ENCODE assay signal across 15 cellular contexts in genomic region chr2:232439758-232440135, GRCh38. TPM values are rescaled to one million over a fixed set of nuclear protein-coding genes. Genes with fewer than 3 reads are reported as not detected.
DNase-seq lines count a peak whose midpoint lies in the region; ATAC-seq and TF ChIP-seq lines count a peak whose summit lies in the region.
"Had no signal": no experiment of that assay in that cellular context is flagged by ENCODE, and none has a peak within 500 bp of the region (broad histone marks: within the 10 kb centered on the region; RNA-seq: fewer than 3 reads in every experiment).

No MANE protein-coding gene starts in this region.

- no peak overlapping the region for H3K9ac ChIP-seq in GM23248

- in situ Hi-C loops in astrocyte of the spinal cord (cut with HindIII; ENCODE audit: low sequenced_read_pairs) (no loop called here), GM23248 (cut with MboI) (loop anchor here (10.0 kb wide), 1 partner anchor 95 kb away; no protein-coding TSS in a partner anchor)

- no peaks in the 10 kb centered on the region for H3F3A ChIP-seq in GM23248 (ENCODE audit: insufficient read depth)

- H3K79me2 ChIP-seq in GM23248 (ENCODE audit: insufficient read depth) = no peaks in the 10 kb centered on the region

- CTCF ChIA-PET in A673 (lab: Charles Lee) = interaction anchor here (0.6 to 1.2 kb wide), 2 partner anchors 104 to 672 kb away, joined by 5 read pairs; no protein-coding TSS in a partner anchor

- no peak overlapping the region for H3K27ac ChIP-seq in A673 (ENCODE audit: low read depth, low read length, poor library complexity, severe bottlenecking)
- H3K27ac ChIP-seq in right lobe of liver = no peak overlapping the region
- H3K27ac ChIP-seq in GM23248 = no peak overlapping the region
- H3K27ac ChIP-seq: ascending aorta, C4-2B, SJCRH30, stomach, VCaP had no signal

- TF ChIP-seq POLR2A in right lobe of liver (IDR thresholded peaks at IDR 0.05) = no peak

- no peak overlapping the region for H3K4me2 ChIP-seq in GM23248 (ENCODE audit: unreplicated experiment)

- POLR2A ChIA-PET in A673 (lab: Charles Lee; ENCODE audit: low non-redundant PET) = no interaction called here

- TF ChIP-seq CTCF in A673 (conservative IDR thresholded peaks at IDR 0.05; ENCODE audit: low read depth, low read length) = peak; percentile 15; the same call in 1 of the 2 replicates
- TF ChIP-seq CTCF in GM12874 (IDR thresholded peaks at IDR 0.05; ENCODE audit: insufficient read depth, low read depth, low read length) = 0 out of 2 replicates have a peak, but pooled peaks have one; percentile 18
- peak; percentile 13 for TF ChIP-seq CTCF in astrocyte of the spinal cord (IDR thresholded peaks at IDR 0.05; ENCODE audit: low read depth, low read length)
- peak in 3 of 4 donors; percentile 39 to 46 (median 40) for TF ChIP-seq CTCF in right lobe of liver (IDR thresholded peaks at IDR 0.05)

- H3K4me3 ChIP-seq in A673 (ENCODE audit: low read depth, low read length, poor library complexity, severe bottlenecking) (no peak overlapping the region), astrocyte of the spinal cord (ENCODE audit: low read depth, low read length) (no peak overlapping the region), right lobe of liver (no peak overlapping the region), GM23248 (no peak overlapping the region)
- H3K4me3 ChIP-seq: ascending aorta, SJCRH30, stomach had no signal

- intact Hi-C loops in A673 (cut with micrococcal nuclease; ENCODE audit: unreplicated experiment) (loop anchor here (5.0 kb wide), 3 partner anchors 102 to 587 kb away; no protein-coding TSS in a partner anchor), right lobe of liver (cut with DNase I) (loop anchor here (5.0 to 10.0 kb wide), 3 partner anchors 85 to 537 kb away; partner anchors contain the start of genes CHRND (in 1 of the 2) and PRSS56 (in 1 of the 2))

- no peak overlapping the region for H2AFZ ChIP-seq in GM23248

- BruUV-seq in A673 (replicated peaks; lab: Mats Ljungman, UMichigan) = no TSS peak

- H3K9me3 ChIP-seq in A673 (ENCODE audit: low read depth, low read length, poor library complexity, severe bottlenecking) (no peaks in the 10 kb centered on the region), right lobe of liver (no peaks in the 10 kb centered on the region), GM23248 (ENCODE audit: low read depth) (no peaks in the 10 kb centered on the region)
- H3K9me3 ChIP-seq: ascending aorta, SJCRH30, stomach had no signal

- H3K27me3 ChIP-seq in A673 (replicated peaks; ENCODE audit: insufficient read depth, low read depth, low read length, poor library complexity) (no peaks in the 10 kb centered on the region), right lobe of liver (no peaks in the 10 kb centered on the region), GM23248 (replicated peaks; ENCODE audit: insufficient read depth) (no peaks in the 10 kb centered on the region; the same call in 1 of the 2 replicates)
- H3K27me3 ChIP-seq: ascending aorta had no signal

- ATAC-seq in right lobe of liver = no peak
- ATAC-seq in GM21528 (IDR thresholded peaks at IDR 0.05; ENCODE audit: low FRiP score, unreplicated experiment) = no peak
- no peak for ATAC-seq in GM21723 (IDR thresholded peaks at IDR 0.05; ENCODE audit: unreplicated experiment)

- DNase-seq in A673 (ENCODE audit: low spot score) (no peak), astrocyte of the spinal cord (ENCODE audit: low read depth, low spot score) (no peak), right lobe of liver (peak in 1 of 3 donors; percentile 20), GM23248 (no peak)
- DNase-seq in stimulated activated CD4-positive, alpha-beta T cell treated with anti-CD3 and anti-CD28 coated beads, Interleukin-4, amount 100 ng/mL, for 1 hour = no peak
- DNase-seq: mesendoderm had no signal

- H3K36me3 ChIP-seq in A673 (ENCODE audit: insufficient read depth, low read length, poor library complexity, severe bottlenecking) = no peaks in the 10 kb centered on the region
- H3K36me3 ChIP-seq in right lobe of liver = no peaks in the 10 kb centered on the region
- no peaks in the 10 kb centered on the region for H3K36me3 ChIP-seq in GM23248 (ENCODE audit: low read depth)
- H3K36me3 ChIP-seq: ascending aorta, SJCRH30, stomach had no signal

- H3K4me1 ChIP-seq in A673 (ENCODE audit: insufficient read depth, low read length, poor library complexity, severe bottlenecking) (no peaks in the 10 kb centered on the region), right lobe of liver (peaks cover 0 to 10% (median 5%) of the 10 kb centered on the region in 4 donors), GM23248 (ENCODE audit: insufficient read depth) (no peaks in the 10 kb centered on the region)
- H3K4me1 ChIP-seq: ascending aorta had no signal

- no peaks in the 10 kb centered on the region for H4K20me1 ChIP-seq in GM23248 (ENCODE audit: insufficient read depth)

- WGBS in right lobe of liver (ENCODE audit: insufficient coverage, low coverage, low lambda C conversion rate, missing lambda C conversion rate) = 33% methylated on average over 1 of the region's 5 CpGs
- WGBS in GM23248 (ENCODE audit: low coverage in 1 of 2, low lambda C conversion rate in 2 of 2, missing lambda C conversion rate in 2 of 2), 2 experiments = 10 to 22% methylated on average over 3 of the region's 5 CpGs

- H3K9me2 ChIP-seq in GM23248 (ENCODE audit: insufficient read depth) = no peaks in the 10 kb centered on the region

RNA-seq across cellular contexts. Expression of gene ALPI, which starts 16.2 kb away (rescaled TPM):
- total RNA-seq in A673 (2021) (not detected in 2 replicates), right lobe of liver (under 1 TPM in 2 of 6 experiments, not detected in 4; 0.19 to 0.25 TPM)
- not detected in 2 replicates for total RNA-seq in GM23248 (2014; rRNA removed; shearing (Covaris generic))
- polyA plus RNA-seq in GM23248 (2016; fragmentation: Nextera tagmentation; extraction: Ambion mirVana) = not detected in 2 replicates
- total RNA-seq: ascending aorta, pulmonary artery endothelial cell, SJCRH30 had no signal
- polyA plus RNA-seq: stomach had no signal

RNA-seq across cellular contexts. Expression of gene ALPG, which starts 33.1 kb away (rescaled TPM):
- total RNA-seq in A673 (2021) (not detected in 2 replicates), right lobe of liver (not detected)
- not detected in 2 replicates for total RNA-seq in GM23248 (2014; rRNA removed; shearing (Covaris generic))
- not detected in 2 replicates for polyA plus RNA-seq in GM23248 (2016; fragmentation: Nextera tagmentation; extraction: Ambion mirVana)
- total RNA-seq: ascending aorta, pulmonary artery endothelial cell, SJCRH30, stomach had no signal
- polyA plus RNA-seq: stomach had no signal

RNA-seq across cellular contexts. Expression of gene ECEL1, which starts 47.9 kb away (rescaled TPM):
- total RNA-seq in A673 (2021) (0.19 and 0.52 TPM in 2 replicates), right lobe of liver (1 to 10 TPM in 1 of 6 experiments, under 1 TPM in 3, not detected in 2; 0.22 to 1.3 (median 0.83) TPM)
- 0.54 TPM in 1 of 2 replicates, not detected in the other for total RNA-seq in GM23248 (2014; rRNA removed; shearing (Covaris generic))
- polyA plus RNA-seq in GM23248 (2016; fragmentation: Nextera tagmentation; extraction: Ambion mirVana) = not detected in 2 replicates
- total RNA-seq: pulmonary artery endothelial cell, SJCRH30 had no signal
